8 cellular contexts compared by ENCODE assay signal in the genomic region with DNA sequence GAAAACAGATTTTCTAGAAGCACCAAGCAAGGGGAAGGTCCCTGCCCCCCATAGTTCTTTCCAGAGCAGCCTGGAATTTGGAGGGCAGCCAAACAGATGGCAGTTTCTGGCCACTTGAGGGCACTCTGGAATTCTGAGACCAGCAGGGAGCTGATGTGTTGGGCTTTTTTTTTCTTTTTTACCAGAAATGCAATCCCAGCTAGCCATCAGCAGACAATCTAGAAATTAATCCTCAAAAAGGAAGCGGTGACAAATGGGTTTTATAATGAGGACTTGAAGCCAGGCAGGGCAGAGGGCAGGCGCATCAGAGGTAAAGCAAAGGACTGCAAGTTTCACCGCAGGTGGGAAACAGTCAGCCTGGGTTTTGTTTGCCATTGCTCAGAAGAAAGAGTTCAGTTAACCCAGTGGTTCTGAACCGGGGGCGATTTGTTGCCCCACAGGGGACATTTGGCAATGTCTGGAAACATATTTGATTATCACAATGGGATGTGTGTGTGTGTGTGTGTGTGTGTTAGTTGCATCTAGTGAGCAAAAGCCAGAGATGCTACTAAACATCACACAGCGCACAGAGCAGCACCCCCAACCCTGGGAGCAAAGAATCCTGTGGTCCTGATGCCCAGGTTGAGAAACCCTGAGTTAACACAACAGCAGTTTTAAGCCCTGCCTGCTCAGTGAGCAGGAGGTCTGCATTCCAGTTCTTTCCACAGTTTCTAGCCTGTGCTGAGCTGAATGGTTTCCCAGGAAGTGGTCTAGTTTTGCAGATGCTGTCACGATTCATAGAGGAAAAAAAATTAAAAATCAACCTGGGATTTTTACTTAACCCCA.
DNase-seq lines count a peak whose midpoint lies in the region; ATAC-seq, FAIRE-seq and TF ChIP-seq lines count a peak whose summit lies in the region.

No MANE protein-coding gene starts in this region.

- H3K4me1 ChIP-seq in A549 = no peaks in the 10 kb centered on the region
- peaks cover 7 to 16% (median 12%) of the 10 kb centered on the region in 4 experiments for H3K4me1 ChIP-seq in H1 (replicated peaks in 1 of 4; ENCODE audit: control insufficient read depth in 3 of 4, insufficient read depth in 4 of 4, low read length in 3 of 4)
- peaks cover 0 to 2% of the 10 kb centered on the region in 2 donors for H3K4me1 ChIP-seq in lung (ENCODE audit: control insufficient read depth in 2 of 2, insufficient read depth in 2 of 2, low read length in 2 of 2)

- H4K20me1 ChIP-seq in H1 (replicated peaks in 1 of 2; ENCODE audit: control insufficient read depth in 1 of 2, insufficient read depth in 2 of 2, low read length in 2 of 2) = no peaks in the 10 kb centered on the region

- no peak overlapping the region for H3K9ac ChIP-seq in H1 (replicated peaks in 1 of 4; ENCODE audit: extremely low read depth in 1 of 4, low read depth in 3 of 4, low read length in 3 of 4)

- H3K4me3 ChIP-seq in A549 = no peak overlapping the region
- no peak overlapping the region for H3K4me3 ChIP-seq in GM12864 (ENCODE audit: low read depth, low read length)
- no peak overlapping the region for H3K4me3 ChIP-seq in H1 (ENCODE audit: extremely low read depth in 1 of 4, insufficient read depth in 2 of 4, low read depth in 3 of 4, low read length in 4 of 4)
- H3K4me3 ChIP-seq in lung = no peak overlapping the region

- no peaks in the 10 kb centered on the region for H3K79me1 ChIP-seq in H1 (ENCODE audit: low read depth, low read length)

- H3K9me3 ChIP-seq in A549 (no peaks in the 10 kb centered on the region), H1 (ENCODE audit: insufficient read depth in 2 of 2, low read depth in 1 of 2, low read length in 1 of 2) (no peaks in the 10 kb centered on the region), lung (ENCODE audit: control insufficient read depth in 2 of 2, insufficient read depth in 1 of 2, low read length in 1 of 2) (no peaks in the 10 kb centered on the region)

- H3K23ac ChIP-seq in H1 (ENCODE audit: insufficient read length) = no peak overlapping the region

- peak overlapping the region in 1 of 2 donors; percentile 33 for H3K4me3 Mint-ChIP-seq in stimulated activated naive CD8-positive, alpha-beta T cell treated with anti-CD3 and anti-CD28 coated beads, Interleukin-15, amount 100 ng/mL, for 72 hours

- H3K18ac ChIP-seq in H1 (ENCODE audit: extremely low read depth, low read length) = peak overlapping the region; percentile 91

- H2BK12ac ChIP-seq in H1 (ENCODE audit: low read depth, low read length) = peak overlapping the region; percentile 98; the same call in 1 of the 2 replicates

- peak; percentile 77 to 85; a peak in 5 of 6 replicates for ATAC-seq in A549
- ATAC-seq in lung (ENCODE audit: insufficient read depth, low FRiP score) = peak; percentile 41
- peak; percentile 85 for ATAC-seq in stimulated activated naive CD8-positive, alpha-beta T cell treated with anti-CD3 and anti-CD28 coated beads, Interleukin-15, amount 100 ng/mL, for 72 hours
- no peak for ATAC-seq in HG02981 (IDR thresholded peaks at IDR 0.05; ENCODE audit: unreplicated experiment)

- H3K4me1 Mint-ChIP-seq in stimulated activated naive CD8-positive, alpha-beta T cell treated with anti-CD3 and anti-CD28 coated beads, Interleukin-15, amount 100 ng/mL, for 72 hours = peaks cover 27% of the 10 kb centered on the region

- no peak overlapping the region for H3K56ac ChIP-seq in H1 (replicated peaks; ENCODE audit: insufficient read length, low read depth, low read length)

- no peak overlapping the region for H3K27ac Mint-ChIP-seq in stimulated activated naive CD8-positive, alpha-beta T cell treated with anti-CD3 and anti-CD28 coated beads, Interleukin-15, amount 100 ng/mL, for 72 hours

- CTCF ChIA-PET in A549 (lab: Yijun Ruan, JAX) = interaction anchor here (0.5 to 12.2 kb wide), 34 partner anchors 8 to 1132 kb away, joined by 3 to 126 read pairs (median 3); no protein-coding TSS in a partner anchor
- CTCF ChIA-PET in H1 (lab: Charles Lee; ENCODE audit: partially characterized antibody) = interaction anchor here (0.6 to 8.4 kb wide), 37 partner anchors 11 to 800 kb away, joined by 3 to 71 read pairs (median 3); no protein-coding TSS in a partner anchor

- TF ChIP-seq POLR2A in A549 (IDR thresholded peaks at IDR 0.05; ENCODE audit: low read length) (no peak), H1 (IDR thresholded peaks at IDR 0.05; ENCODE audit: control extremely low read depth in 1 of 2, low read depth in 2 of 2, low read length in 2 of 2) (no peak)

- H2AFZ ChIP-seq in H1 (ENCODE audit: low read length) = peak overlapping the region; percentile 95

- FAIRE-seq in A549 (lab: Jason Lieb, UNC) (no peak), H1 (lab: Jason Lieb, UNC) (peak; percentile 96)

- no peaks in the 10 kb centered on the region for H3K9me3 Mint-ChIP-seq in stimulated activated naive CD8-positive, alpha-beta T cell treated with anti-CD3 and anti-CD28 coated beads, Interleukin-15, amount 100 ng/mL, for 72 hours

- 20% methylated on average over 7 of the region's 7 CpGs for WGBS in A549 (ENCODE audit: missing lambda C conversion rate)
- WGBS in H1 (ENCODE audit: extremely low coverage in 1 of 2, insufficient coverage in 1 of 2, insufficient read length in 1 of 2, insufficient replicate concordance in 2 of 2, low coverage in 1 of 2, low lambda C conversion rate in 2 of 2, missing lambda C conversion rate in 1 of 2), 2 experiments = 50% methylated on average over 7 of the region's 7 CpGs; no CpG with 5 or more reads in 1 of the 2 experiments
- WGBS in lung, 2 donors = 14 to 28% methylated on average over 7 of the region's 7 CpGs

- peak overlapping the region; percentile 79; the same call in 1 of the 2 replicates for H2BK5ac ChIP-seq in H1 (ENCODE audit: low read depth, low read length)

- POLR2A ChIA-PET in A549 (lab: Yijun Ruan, JAX) (no interaction called here), H1 (lab: Charles Lee; ENCODE audit: partially characterized antibody) (interaction anchor here (0.8 to 1.8 kb wide), 5 partner anchors 9 to 288 kb away, joined by 3 to 4 read pairs (median 3); no protein-coding TSS in a partner anchor)

- no peak overlapping the region for H3K4ac ChIP-seq in H1 (replicated peaks; ENCODE audit: insufficient read length, low read depth, low read length)

- peak; percentile 80 to 88 for TF ChIP-seq RAD21 in A549 (conservative IDR thresholded peaks at IDR 0.05 in 1 of 2, IDR thresholded peaks at IDR 0.05 in 1 of 2)
- TF ChIP-seq RAD21 in H1 (IDR thresholded peaks at IDR 0.05 in 1 of 2, conservative IDR thresholded peaks at IDR 0.05 in 1 of 2; ENCODE audit: low read depth in 2 of 2, low read length in 2 of 2) = peak; percentile 82 to 83

- no peaks in the 10 kb centered on the region for H3K27me3 ChIP-seq in H1 (replicated peaks in 1 of 4; ENCODE audit: control insufficient read depth in 3 of 4, extremely low read depth in 1 of 4, insufficient read depth in 3 of 4, low read length in 3 of 4)
- no peaks in the 10 kb centered on the region for H3K27me3 ChIP-seq in lung (ENCODE audit: control insufficient read depth, insufficient read depth)

- H3K4me2 ChIP-seq in A549 (peak overlapping the region; percentile 33; the same call in 1 of the 3 replicates), H1 (ENCODE audit: insufficient read depth in 1 of 2, low read depth in 2 of 2, low read length in 2 of 2) (no peak overlapping the region)

- H2BK15ac ChIP-seq in H1 (ENCODE audit: low read length) = no peak overlapping the region

- no peaks in the 10 kb centered on the region for H3K79me2 ChIP-seq in H1 (ENCODE audit: control insufficient read depth in 1 of 2, insufficient read depth in 2 of 2, low read length in 2 of 2)

- no peaks in the 10 kb centered on the region for H3K23me2 ChIP-seq in H1 (ENCODE audit: low read depth, low read length)

- no peak overlapping the region for H2BK120ac ChIP-seq in H1 (replicated peaks; ENCODE audit: low read depth, low read length)

- TF ChIP-seq EP300 in A549 (IDR thresholded peaks at IDR 0.05) (no peak), H1 (IDR thresholded peaks at IDR 0.05; ENCODE audit: borderline replicate concordance in 1 of 2, low read depth in 2 of 2, low read length in 2 of 2) (no peak)

- H3K27me3 Mint-ChIP-seq in stimulated activated naive CD8-positive, alpha-beta T cell treated with anti-CD3 and anti-CD28 coated beads, Interleukin-15, amount 100 ng/mL, for 72 hours = peaks cover 7% of the 10 kb centered on the region

- H4K8ac ChIP-seq in H1 (ENCODE audit: extremely low read depth, insufficient read depth, low read length) = no peak overlapping the region

- peak overlapping the region; percentile 84; the same call in 1 of the 2 replicates for H2BK20ac ChIP-seq in H1 (ENCODE audit: low read length)

- H3K36me3 ChIP-seq in H1 (ENCODE audit: control insufficient read depth in 2 of 4, insufficient read depth in 4 of 4, low read length in 3 of 4) (no peaks in the 10 kb centered on the region), lung (ENCODE audit: control insufficient read depth in 2 of 2, insufficient read depth in 2 of 2, low read length in 2 of 2) (no peaks in the 10 kb centered on the region)

- no peak overlapping the region for H3K14ac ChIP-seq in H1 (ENCODE audit: insufficient read length)

- H2AK5ac ChIP-seq in H1 (ENCODE audit: low read depth, low read length) = no peak overlapping the region

- peak; percentile 36 to 48 for DNase-seq in A549 (ENCODE audit: low read depth in 1 of 2, low spot score in 1 of 2)
- DNase-seq in GM12864 (ENCODE audit: low read depth) = peak; percentile 27
- peak; percentile 62 for DNase-seq in MV-4-11 (lab: John Stamatoyannopoulos, UW)
- peak; percentile 30 for DNase-seq in SKM-1 treated with dmso at 0.1 percent for 144 hours (lab: John Stamatoyannopoulos, UW; ENCODE audit: unreplicated experiment)
- DNase-seq in H1 (ENCODE audit: low read depth in 1 of 2, low spot score in 2 of 2) = peak; percentile 38 to 66
- peak; percentile 76 for DNase-seq in lung (ENCODE audit: low spot score)
- DNase-seq in stimulated activated naive CD8-positive, alpha-beta T cell treated with anti-CD3 and anti-CD28 coated beads, Interleukin-15, amount 100 ng/mL, for 72 hours = peak; percentile 5 to 55

- no peak overlapping the region for H4K5ac ChIP-seq in H1 (ENCODE audit: insufficient read length, low read depth, low read length)

- H3K27ac ChIP-seq in A549 (no peak overlapping the region), H1 (ENCODE audit: low read depth, low read length) (no peak overlapping the region), lung (ENCODE audit: low read depth in 1 of 2, low read length in 1 of 2) (no peak overlapping the region)

- peak; percentile 80 for TF ChIP-seq CTCF in A549 (IDR thresholded peaks at IDR 0.05)
- peak; percentile 51 for TF ChIP-seq CTCF in GM12864 (IDR thresholded peaks at IDR 0.05; ENCODE audit: low read depth, low read length, missing control alignments)
- peak; percentile 62 to 81 (median 72) for TF ChIP-seq CTCF in H1 (IDR thresholded peaks at IDR 0.05; ENCODE audit: control extremely low read depth in 1 of 3, insufficient read depth in 1 of 3, low read depth in 1 of 3, low read length in 3 of 3)
- TF ChIP-seq CTCF in lung (IDR thresholded peaks at IDR 0.05; ENCODE audit: control extremely low read depth, extremely low read depth) = peak; percentile 51

- H4K91ac ChIP-seq in H1 (replicated peaks; ENCODE audit: insufficient read length, low read length) = no peak overlapping the region

TF ChIP-seq in A549, 52 proteins besides CTCF, POLR2A, EP300 and RAD21 (continues in another document):
- TF ChIP-seq EHMT2 (IDR thresholded peaks at IDR 0.05; ENCODE audit: low read depth) = no peak

TF ChIP-seq in H1, 55 proteins besides CTCF, POLR2A, EP300 and RAD21 (continues in another document):
- TF ChIP-seq TBP (IDR thresholded peaks at IDR 0.05; ENCODE audit: low read depth, low read length) = no peak
